8 cellular contexts compared by ENCODE assay signal in the genomic region with DNA sequence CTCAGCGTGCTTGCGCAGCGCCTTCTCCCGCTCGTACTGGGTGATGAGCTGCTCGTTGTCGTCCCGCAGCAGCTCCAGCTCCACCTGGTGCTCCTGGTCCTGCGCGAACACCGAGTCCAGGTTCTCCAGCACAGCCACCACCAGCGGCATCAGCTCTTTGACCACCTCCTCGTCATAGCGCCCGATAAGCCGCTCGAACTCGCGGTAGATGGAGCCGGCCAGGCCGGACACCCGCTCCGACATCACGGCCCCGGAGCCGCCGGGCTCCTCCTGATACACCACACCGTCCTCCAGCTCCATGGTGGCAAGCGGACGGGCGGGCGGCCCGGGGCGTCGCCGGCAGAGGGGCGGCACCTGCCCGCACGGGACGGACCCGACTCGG. TPM values are rescaled to one million over a fixed set of nuclear protein-coding genes. Genes with fewer than 3 reads are reported as not detected.
DNase-seq lines count a peak whose midpoint lies in the region; ATAC-seq and FAIRE-seq lines count a peak whose summit lies in the region.

No MANE protein-coding gene starts in this region.

- peak overlapping the region; percentile 97 for H3K4me3 Mint-ChIP-seq in activated T-helper 1 cell treated with anti-CD3 and anti-CD28 coated beads, Interleukin-12 subunit alpha, Interleukin-12 subunit beta, Interleukin-2, Interleukin-4 antibody, amounts not matched to agents 30 ng/mL and 10 ng/mL and 1 ng/mL, durations not matched to agents 14 hours and 24 hours and 36 hours

- FAIRE-seq in frontal cortex (lab: Jason Lieb, UNC) = no peak

- no peaks in the 10 kb centered on the region for H3K27me3 Mint-ChIP-seq in activated T-helper 1 cell treated with anti-CD3 and anti-CD28 coated beads, Interleukin-12 subunit alpha, Interleukin-12 subunit beta, Interleukin-2, Interleukin-4 antibody, amounts not matched to agents 30 ng/mL and 10 ng/mL and 1 ng/mL, durations not matched to agents 14 hours and 24 hours and 36 hours (ENCODE audit: insufficient read depth)

- peak; percentile 51 for DNase-seq in NK-92 treated with Interleukin-12 subunit alpha and Interleukin-12 subunit beta, amount 100 ng/mL, for 24 hours (lab: John Stamatoyannopoulos, UW)
- DNase-seq in NK-92 (lab: John Stamatoyannopoulos, UW; ENCODE audit: unreplicated experiment) = no peak
- DNase-seq in NCI-H1105 (lab: John Stamatoyannopoulos, UW) = peak; percentile 59
- DNase-seq in activated T-helper 1 cell treated with anti-CD3 and anti-CD28 coated beads, Interleukin-12 subunit alpha, Interleukin-12 subunit beta, Interleukin-2, Interleukin-4 antibody, amounts not matched to agents 30 ng/mL and 10 ng/mL and 1 ng/mL, durations not matched to agents 14 hours and 24 hours and 36 hours (ENCODE audit: low spot score) = no peak
- peak; percentile 56 to 67 for DNase-seq in frontal cortex (ENCODE audit: low spot score in 2 of 2)
- DNase-seq in nucleus accumbens (lab: John Stamatoyannopoulos, UW) = peak in 30 of 56 donors; percentile 26 to 78 (median 61)
- DNase-seq in T1000 (lab: John Stamatoyannopoulos, UW) = no peak

- peaks cover 60% of the 10 kb centered on the region for H3K4me1 Mint-ChIP-seq in activated T-helper 1 cell treated with anti-CD3 and anti-CD28 coated beads, Interleukin-12 subunit alpha, Interleukin-12 subunit beta, Interleukin-2, Interleukin-4 antibody, amounts not matched to agents 30 ng/mL and 10 ng/mL and 1 ng/mL, durations not matched to agents 14 hours and 24 hours and 36 hours (ENCODE audit: low read depth)

- no peaks in the 10 kb centered on the region for H3K9me3 Mint-ChIP-seq in activated T-helper 1 cell treated with anti-CD3 and anti-CD28 coated beads, Interleukin-12 subunit alpha, Interleukin-12 subunit beta, Interleukin-2, Interleukin-4 antibody, amounts not matched to agents 30 ng/mL and 10 ng/mL and 1 ng/mL, durations not matched to agents 14 hours and 24 hours and 36 hours

- H3K36me3 Mint-ChIP-seq in activated T-helper 1 cell treated with anti-CD3 and anti-CD28 coated beads, Interleukin-12 subunit alpha, Interleukin-12 subunit beta, Interleukin-2, Interleukin-4 antibody, amounts not matched to agents 30 ng/mL and 10 ng/mL and 1 ng/mL, durations not matched to agents 14 hours and 24 hours and 36 hours (ENCODE audit: low read depth) = peaks cover 5% of the 10 kb centered on the region

- H3K27ac Mint-ChIP-seq in activated T-helper 1 cell treated with anti-CD3 and anti-CD28 coated beads, Interleukin-12 subunit alpha, Interleukin-12 subunit beta, Interleukin-2, Interleukin-4 antibody, amounts not matched to agents 30 ng/mL and 10 ng/mL and 1 ng/mL, durations not matched to agents 14 hours and 24 hours and 36 hours = peak overlapping the region; percentile 96

- intact Hi-C loops in activated T-helper 1 cell treated with anti-CD3 and anti-CD28 coated beads, Interleukin-12 subunit alpha, Interleukin-12 subunit beta, Interleukin-2, Interleukin-4 antibody, amounts not matched to agents 30 ng/mL and 10 ng/mL and 1 ng/mL, durations not matched to agents 14 hours and 24 hours and 36 hours (cut with micrococcal nuclease) = loop anchor here (1.0 to 2.0 kb wide), 2 partner anchors 90 to 140 kb away; a partner anchor contains a TSS

- ATAC-seq in HG02571 (IDR thresholded peaks at IDR 0.05; ENCODE audit: unreplicated experiment) = peak; percentile 28

RNA-seq across cellular contexts. Expression of a gene that starts 0.3 kb away (rescaled TPM):
- 44.1 and 45.2 TPM in 2 replicates for total RNA-seq in activated T-helper 1 cell treated with anti-CD3 and anti-CD28 coated beads, Interleukin-12 subunit alpha, Interleukin-12 subunit beta, Interleukin-2, Interleukin-4 antibody, amounts not matched to agents 30 ng/mL and 10 ng/mL and 1 ng/mL, durations not matched to agents 14 hours and 24 hours and 36 hours
- total RNA-seq in frontal cortex = 297 TPM

RNA-seq across cellular contexts. Expression of a gene that starts 33.0 kb away (rescaled TPM):
- total RNA-seq in activated T-helper 1 cell treated with anti-CD3 and anti-CD28 coated beads, Interleukin-12 subunit alpha, Interleukin-12 subunit beta, Interleukin-2, Interleukin-4 antibody, amounts not matched to agents 30 ng/mL and 10 ng/mL and 1 ng/mL, durations not matched to agents 14 hours and 24 hours and 36 hours = 413 and 424 TPM in 2 replicates
- 60.3 TPM for total RNA-seq in frontal cortex

RNA-seq across cellular contexts. Expression of a gene that starts 45.9 kb away (rescaled TPM):
- 664 and 674 TPM in 2 replicates for total RNA-seq in activated T-helper 1 cell treated with anti-CD3 and anti-CD28 coated beads, Interleukin-12 subunit alpha, Interleukin-12 subunit beta, Interleukin-2, Interleukin-4 antibody, amounts not matched to agents 30 ng/mL and 10 ng/mL and 1 ng/mL, durations not matched to agents 14 hours and 24 hours and 36 hours
- 202 TPM for total RNA-seq in frontal cortex

Comparison
In these comparisons a context has a peak if more than half of its experiments do, and no peak if none do; other contexts are left out.
1. DNase-seq: peak in NK-92 treated with Interleukin-12 subunit alpha and Interleukin-12 subunit beta, amount 100 ng/mL, for 24 hours (single experiment), NCI-H1105 (single experiment), frontal cortex (2 of 2) and nucleus accumbens (30 of 56); none in NK-92 (single experiment), activated T-helper 1 cell treated with anti-CD3 and anti-CD28 coated beads, Interleukin-12 subunit alpha, Interleukin-12 subunit beta, Interleukin-2, Interleukin-4 antibody, amounts not matched to agents 30 ng/mL and 10 ng/mL and 1 ng/mL, durations not matched to agents 14 hours and 24 hours and 36 hours (single experiment) and T1000 (single experiment).